In genomic region chr1:209705033-209705589, GRCh38 we compare ENCODE assay signal across 2 cellular contexts.
TF ChIP-seq lines count a peak whose summit lies in the region.

No MANE protein-coding gene starts in this region.

TF ChIP-seq in IMR-90, 13 proteins besides CTCF, POLR2A, EP300 and RAD21:
- no peak for TF ChIP-seq USF2 (IDR thresholded peaks at IDR 0.05; ENCODE audit: low read depth, low read length)
- TF ChIP-seq FOS (IDR thresholded peaks at IDR 0.05; ENCODE audit: low read depth, low read length), result no peak
- TF ChIP-seq RFX5 (IDR thresholded peaks at IDR 0.05; ENCODE audit: low read depth, low read length), result no peak

TF ChIP-seq in SK-N-SH, 30 proteins besides CTCF, POLR2A, EP300 and RAD21:
- TF ChIP-seq EZH2phosphoT487 (IDR thresholded peaks at IDR 0.05; ENCODE audit: borderline replicate concordance, low read depth), result no peak
- TF ChIP-seq TCF12 (IDR thresholded peaks at IDR 0.05), result no peak
- no peak for TF ChIP-seq POLR2AphosphoS5 (IDR thresholded peaks at IDR 0.05; ENCODE audit: low read depth, low read length)
- TF ChIP-seq NRF1 (IDR thresholded peaks at IDR 0.05; ENCODE audit: low read depth, low read length), result no peak
- TF ChIP-seq MAX (IDR thresholded peaks at IDR 0.05; ENCODE audit: low read depth), result no peak
- TF ChIP-seq IRF3 (IDR thresholded peaks at IDR 0.05; ENCODE audit: low read depth, low read length), result no peak
- no peak for TF ChIP-seq RCOR1 (IDR thresholded peaks at IDR 0.05; ENCODE audit: low read length)
- no peak for TF ChIP-seq JUND (IDR thresholded peaks at IDR 0.05)
- no peak for TF ChIP-seq GATA2 (CRISPR knock-in tag; IDR thresholded peaks at IDR 0.05)
- no peak for TF ChIP-seq CHD2 (IDR thresholded peaks at IDR 0.05; ENCODE audit: low read length, partially characterized antibody)
- TF ChIP-seq ZBTB33 (IDR thresholded peaks at IDR 0.05; ENCODE audit: borderline replicate concordance, low read depth), result no peak
- TF ChIP-seq GABPA (IDR thresholded peaks at IDR 0.05; ENCODE audit: low read depth), result no peak
- no peak for TF ChIP-seq REST (IDR thresholded peaks at IDR 0.05; ENCODE audit: low read depth, low read length)
- no peak for TF ChIP-seq USF1 (IDR thresholded peaks at IDR 0.05; ENCODE audit: borderline replicate concordance, low read depth)
- no peak for TF ChIP-seq RFX5 (IDR thresholded peaks at IDR 0.05; ENCODE audit: low read length)
- TF ChIP-seq MXI1 (IDR thresholded peaks at IDR 0.05; ENCODE audit: low read depth, low read length), result no peak
- TF ChIP-seq SMC3 (IDR thresholded peaks at IDR 0.05; ENCODE audit: low read depth, low read length), result no peak
- TF ChIP-seq RXRA (IDR thresholded peaks at IDR 0.05; ENCODE audit: borderline replicate concordance, low read depth), result no peak
